20 cellular contexts compared by ENCODE assay signal in the genomic region with DNA sequence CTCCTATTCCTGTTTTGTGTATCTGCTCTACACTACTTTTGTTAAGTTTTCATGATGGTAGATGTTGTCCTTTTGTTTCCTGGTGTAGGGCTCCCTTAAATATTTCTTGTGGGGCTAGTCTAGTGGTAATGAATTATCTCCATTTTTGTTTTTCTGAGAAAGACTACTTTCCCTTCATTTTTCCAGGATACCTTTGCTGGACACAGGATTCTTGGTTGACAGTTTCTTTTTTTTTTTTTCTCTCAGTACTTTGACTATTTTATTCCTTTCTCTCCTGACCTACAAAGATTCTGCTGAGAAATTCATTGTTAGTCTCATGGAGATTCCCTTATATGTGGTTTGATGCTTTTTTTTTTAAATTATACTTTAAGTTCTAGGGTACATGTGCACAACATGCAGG. TPM values are rescaled to one million over a fixed set of nuclear protein-coding genes. Genes with fewer than 3 reads are reported as not detected.
A peak's percentile ranks its signal among the peaks of the same experiment; 100 is the strongest.
DNase-seq lines count a peak whose midpoint lies in the region; ATAC-seq, FAIRE-seq and TF ChIP-seq lines count a peak whose summit lies in the region.
"Had no signal": no experiment of that assay in that cellular context is flagged by ENCODE, and none has a peak within 500 bp of the region (broad histone marks: within the 10 kb centered on the region; RNA-seq: fewer than 3 reads in every experiment).

No MANE protein-coding gene starts in this region.

- H3K4me3 Mint-ChIP-seq in Calu3 (ENCODE audit: low read depth, unreplicated experiment) = no peak overlapping the region
- no peak overlapping the region for H3K4me3 Mint-ChIP-seq in progenitor cell of endocrine pancreas (ENCODE audit: low read depth)
- H3K4me3 Mint-ChIP-seq: CD4-positive, alpha-beta memory T cell; HFFc6 had no signal

- TF ChIP-seq EP300 in K562 (IDR thresholded peaks at IDR 0.05; ENCODE audit: low read length) = no peak

- no peak overlapping the region for H3K4me2 ChIP-seq in K562 (ENCODE audit: insufficient read depth, low read length)

- no peak overlapping the region for H3K27ac ChIP-seq in K562 (ENCODE audit: extremely low read depth, low read depth, low read length)

- H3K9me3 ChIP-seq in K562 (replicated peaks; ENCODE audit: control insufficient read depth, insufficient read depth, low read depth, low read length) = peaks cover 18% of the 10 kb centered on the region

- BruUV-seq in Calu3 (replicated peaks; lab: Mats Ljungman, UMichigan) = no TSS peak
- no TSS peak for BruUV-seq in K562 (replicated peaks; lab: Mats Ljungman, UMichigan)

- H3K4me1 Mint-ChIP-seq in Calu3 (ENCODE audit: low read depth, unreplicated experiment) = no peaks in the 10 kb centered on the region
- H3K4me1 Mint-ChIP-seq in progenitor cell of endocrine pancreas (ENCODE audit: low read depth) = no peaks in the 10 kb centered on the region

- H3K9me3 Mint-ChIP-seq in Calu3 (ENCODE audit: low read depth, unreplicated experiment) (peaks cover 19% of the 10 kb centered on the region), progenitor cell of endocrine pancreas (ENCODE audit: low read depth) (peaks cover 58% of the 10 kb centered on the region)

- TF ChIP-seq CTCF in Calu3 (IDR thresholded peaks at IDR 0.05; ENCODE audit: unreplicated experiment) (no peak), K562 (IDR thresholded peaks at IDR 0.05 in 2 of 3, conservative IDR thresholded peaks at IDR 0.05 in 1 of 3; ENCODE audit: insufficient read depth in 2 of 3, low read depth in 1 of 3, low read length in 3 of 3) (no peak), progenitor cell of endocrine pancreas (IDR thresholded peaks at IDR 0.05; ENCODE audit: unreplicated experiment) (no peak)

- CTCF ChIA-PET in Calu3 (lab: Charles Lee) (no interaction called here), HEK293T (lab: Yijun Ruan, JAX) (no interaction called here), K562 (lab: Yijun Ruan, JAX; ENCODE audit: low intra/inter-chr PET ratio) (no interaction called here)

- DNase-seq in Calu3 = no peak
- no peak for DNase-seq in HEK293T (ENCODE audit: extremely low spot score)
- no peak for DNase-seq in K562 (ENCODE audit: extremely low read depth in 1 of 4, low spot score in 3 of 4)
- DNase-seq in progenitor cell of endocrine pancreas (ENCODE audit: low spot score, unreplicated experiment) = no peak
- DNase-seq in midbrain (lab: John Stamatoyannopoulos, UW) = no peak
- no peak for DNase-seq in DMS 273 treated with DMSO at 0.1 percent for 48 hours (lab: John Stamatoyannopoulos, UW)
- DNase-seq in GM19239 (ENCODE audit: insufficient read length, low spot score) = no peak
- DNase-seq: C1 segment of cervical spinal cord; CD4-positive, alpha-beta memory T cell; COR-L47; DMS79; EL; GDM1; H7; HCEC 1CT; HFFc6 had no signal

- intact Hi-C loops in Calu3 (cut with micrococcal nuclease; ENCODE audit: unreplicated experiment) = no loop called here
- intact Hi-C loops in K562 (cut with micrococcal nuclease) = no loop called here

- H2AFZ ChIP-seq in K562 (ENCODE audit: low read depth, low read length) = no peak overlapping the region

- FAIRE-seq in K562 (lab: Jason Lieb, UNC) (no peak), GM19239 (lab: Jason Lieb, UNC) (no peak)
- FAIRE-seq: D721Med, GM12891, GM18507, H1 had no signal

- no peaks in the 10 kb centered on the region for H3K27me3 ChIP-seq in K562 (ENCODE audit: control insufficient read depth in 2 of 2, insufficient read depth in 2 of 2, low read length in 2 of 2)

- no peak for TF ChIP-seq RAD21 in K562 (CRISPR knock-in tag; conservative IDR thresholded peaks at IDR 0.05 in 1 of 2, IDR thresholded peaks at IDR 0.05 in 1 of 2)

- peaks cover 27% of the 10 kb centered on the region for H3K36me3 ChIP-seq in K562 (ENCODE audit: control insufficient read depth, insufficient read depth, low read length)

- TF ChIP-seq POLR2A in K562 (conservative IDR thresholded peaks at IDR 0.05) = no peak

- no peaks in the 10 kb centered on the region for H3K9me1 ChIP-seq in K562 (ENCODE audit: control insufficient read depth, insufficient read depth, low read length)

- in situ Hi-C loops in K562 (cut with MboI) = no loop called here

- ATAC-seq in K562 = no peak

- POLR2A ChIA-PET in HEK293T (lab: Yijun Ruan, JAX) (no interaction called here), K562 (lab: Yijun Ruan, JAX) (interaction anchor here (0.6 kb wide), 1 partner anchor 21 kb away, joined by 3 read pairs; no protein-coding TSS in a partner anchor)

- no peaks in the 10 kb centered on the region for H3K79me2 ChIP-seq in K562 (ENCODE audit: control insufficient read depth, insufficient read depth, low read length)

- no peak overlapping the region for H3K4me3 ChIP-seq in K562

- no peaks in the 10 kb centered on the region for H3K4me1 ChIP-seq in K562 (replicated peaks in 1 of 2; ENCODE audit: control insufficient read depth in 2 of 2, insufficient read depth in 2 of 2, low read length in 2 of 2)

- H3K9ac ChIP-seq in K562 (ENCODE audit: insufficient read depth in 1 of 2, low read depth in 2 of 2, low read length in 2 of 2) = no peak overlapping the region

- peak overlapping the region; percentile 21 for H3K27ac Mint-ChIP-seq in Calu3 (ENCODE audit: unreplicated experiment)
- peak overlapping the region; percentile 20 for H3K27ac Mint-ChIP-seq in progenitor cell of endocrine pancreas
- H3K27ac Mint-ChIP-seq: CD4-positive, alpha-beta memory T cell; HFFc6 had no signal

- H3K36me3 Mint-ChIP-seq in Calu3 (ENCODE audit: insufficient read depth, unreplicated experiment) (peaks cover 60% of the 10 kb centered on the region), progenitor cell of endocrine pancreas (ENCODE audit: insufficient read depth) (peaks cover 65% of the 10 kb centered on the region)

- H3K27me3 Mint-ChIP-seq in Calu3 (ENCODE audit: unreplicated experiment) = no peaks in the 10 kb centered on the region
- H3K27me3 Mint-ChIP-seq in progenitor cell of endocrine pancreas = no peaks in the 10 kb centered on the region
- H3K27me3 Mint-ChIP-seq: CD4-positive, alpha-beta memory T cell had no signal

- H4K20me1 ChIP-seq in K562 (replicated peaks; ENCODE audit: control insufficient read depth, insufficient read depth, low read length) = no peaks in the 10 kb centered on the region

TF ChIP-seq in HEK293T, 16 proteins besides CTCF, POLR2A, EP300 and RAD21 (continues in another document):
- TF ChIP-seq ZNF384 (IDR thresholded peaks at IDR 0.05) (peak; percentile 83), BHLHE40 (IDR thresholded peaks at IDR 0.05; ENCODE audit: borderline replicate concordance) (no peak)

TF ChIP-seq in K562, 482 proteins besides CTCF, POLR2A, EP300 and RAD21 (continues in another document):
- TF ChIP-seq FOSL1 (tag; conservative IDR thresholded peaks at IDR 0.05) = no peak
- no peak for TF ChIP-seq POLR2G (IDR thresholded peaks at IDR 0.05; ENCODE audit: low read depth, low read length)
- no peak for TF ChIP-seq ZNF507 (tag; conservative IDR thresholded peaks at IDR 0.05)
- no peak for TF ChIP-seq HDAC1 (IDR thresholded peaks at IDR 0.05)
- TF ChIP-seq ZNF140 (CRISPR knock-in tag; IDR thresholded peaks at IDR 0.05) = no peak
- TF ChIP-seq LARP7 (IDR thresholded peaks at IDR 0.05) = no peak

RNA-seq across cellular contexts. Expression of a gene that starts 38.0 kb away (rescaled TPM):
- 29.2 and 30.4 TPM in 2 replicates for total RNA-seq in Calu3 (2022)
- total RNA-seq in K562 (2011; cell fraction: chromatin; rRNA removed; ENCODE audit: low replicate concordance) = 1.00 and 1.9 TPM in 2 replicates
- total RNA-seq in K562 (2011; cell fraction: nucleolus; rRNA removed) = 0.53 and 0.67 TPM in 2 replicates
- 0.95 and 1.8 TPM in 2 replicates for total RNA-seq in K562 (2011; cell fraction: nucleoplasm; rRNA removed)
- total RNA-seq in K562 (2014; rRNA removed) = 6.4 and 7.9 TPM in 2 replicates
- 5.1 and 6.6 TPM in 2 replicates for total RNA-seq in K562 (2014; rRNA removed; fragmentation: Illumina TruSeq; extraction: Trizol)
- total RNA-seq in K562 (2015; rRNA removed; fragmentation: Illumina TruSeq; extraction: Trizol) = 6.3 and 7.9 TPM in 2 replicates
- 3.1 and 3.7 TPM in 2 replicates for total RNA-seq in K562 (2021)
- polyA plus RNA-seq in K562 (2011; rRNA removed) = 1.2 and 2.5 TPM in 2 replicates
- polyA plus RNA-seq in K562 (2011; cell fraction: cytosol; rRNA removed) = 0.42 and 0.96 TPM in 2 replicates
- polyA plus RNA-seq in K562 (2011; cell fraction: nucleus; rRNA removed) = 0.41 and 0.49 TPM in 2 replicates
- 2.3 and 4.6 TPM in 2 replicates for polyA plus RNA-seq in K562 (2012)
- polyA plus RNA-seq in K562 (2014; fragmentation: Illumina TruSeq; extraction: Trizol) = 4.8 and 6.7 TPM in 2 replicates
- polyA plus RNA-seq in K562 (2014; fragmentation: Nextera tagmentation; extraction: Ambion mirVana) = 1 to 10 TPM; 6.0 to 6.8 TPM
- polyA plus RNA-seq in K562 (2014; rRNA removed) = 4.2 and 6.4 TPM in 2 replicates
- polyA minus RNA-seq in K562 (2011; rRNA and poly(A)+ RNA removed) = 1.3 TPM in 2 replicates
- 1.3 TPM in 1 of 2 replicates, not detected in the other for polyA minus RNA-seq in K562 (2011; cell fraction: cytosol; rRNA and poly(A)+ RNA removed)
- polyA minus RNA-seq in K562 (2011; cell fraction: nucleus; rRNA and poly(A)+ RNA removed) = 0.11 and 0.13 TPM in 2 replicates
- 24.1 and 24.6 TPM in 2 replicates for total RNA-seq in progenitor cell of endocrine pancreas

RNA-seq across cellular contexts. Expression of a gene that starts 52.5 kb away (rescaled TPM):
- total RNA-seq in Calu3 (2022) (88.8 and 99.1 TPM in 2 replicates), K562 (2014; rRNA removed) (16.0 and 16.1 TPM in 2 replicates), K562 (2014; rRNA removed; fragmentation: Illumina TruSeq; extraction: Trizol) (31.5 and 34.9 TPM in 2 replicates), K562 (2015; rRNA removed; fragmentation: Illumina TruSeq; extraction: Trizol) (27.8 and 31.0 TPM in 2 replicates), K562 (2021) (17.7 and 18.3 TPM in 2 replicates), progenitor cell of endocrine pancreas (55.7 and 61.9 TPM in 2 replicates)
- 15.5 and 69.5 TPM in 2 replicates for total RNA-seq in K562 (2011; cell fraction: chromatin; rRNA removed; ENCODE audit: low replicate concordance)
- total RNA-seq in K562 (2011; cell fraction: nucleolus; rRNA removed) = 7.7 and 11.1 TPM in 2 replicates
- 25.5 and 31.6 TPM in 2 replicates for total RNA-seq in K562 (2011; cell fraction: nucleoplasm; rRNA removed)
- polyA plus RNA-seq in K562 (2011; rRNA removed) (19.3 and 23.4 TPM in 2 replicates), K562 (2014; fragmentation: Illumina TruSeq; extraction: Trizol) (20.9 and 24.2 TPM in 2 replicates), K562 (2014; fragmentation: Nextera tagmentation; extraction: Ambion mirVana) (10 to 100 TPM; 19.5 to 29.3 TPM), K562 (2014; rRNA removed) (16.8 and 17.5 TPM in 2 replicates)
- polyA plus RNA-seq in K562 (2011; cell fraction: cytosol; rRNA removed) = 1.5 and 4.0 TPM in 2 replicates
- polyA plus RNA-seq in K562 (2011; cell fraction: nucleus; rRNA removed) = 11.0 and 21.3 TPM in 2 replicates
- polyA plus RNA-seq in K562 (2012) = 22.4 and 27.6 TPM in 2 replicates
- polyA minus RNA-seq in K562 (2011; rRNA and poly(A)+ RNA removed) = 38.5 and 53.7 TPM in 2 replicates
- 9.1 and 10.6 TPM in 2 replicates for polyA minus RNA-seq in K562 (2011; cell fraction: cytosol; rRNA and poly(A)+ RNA removed)
- 23.8 and 48.2 TPM in 2 replicates for polyA minus RNA-seq in K562 (2011; cell fraction: nucleus; rRNA and poly(A)+ RNA removed)
